ENCODE assay signal across 8 cellular contexts in the genomic region with DNA sequence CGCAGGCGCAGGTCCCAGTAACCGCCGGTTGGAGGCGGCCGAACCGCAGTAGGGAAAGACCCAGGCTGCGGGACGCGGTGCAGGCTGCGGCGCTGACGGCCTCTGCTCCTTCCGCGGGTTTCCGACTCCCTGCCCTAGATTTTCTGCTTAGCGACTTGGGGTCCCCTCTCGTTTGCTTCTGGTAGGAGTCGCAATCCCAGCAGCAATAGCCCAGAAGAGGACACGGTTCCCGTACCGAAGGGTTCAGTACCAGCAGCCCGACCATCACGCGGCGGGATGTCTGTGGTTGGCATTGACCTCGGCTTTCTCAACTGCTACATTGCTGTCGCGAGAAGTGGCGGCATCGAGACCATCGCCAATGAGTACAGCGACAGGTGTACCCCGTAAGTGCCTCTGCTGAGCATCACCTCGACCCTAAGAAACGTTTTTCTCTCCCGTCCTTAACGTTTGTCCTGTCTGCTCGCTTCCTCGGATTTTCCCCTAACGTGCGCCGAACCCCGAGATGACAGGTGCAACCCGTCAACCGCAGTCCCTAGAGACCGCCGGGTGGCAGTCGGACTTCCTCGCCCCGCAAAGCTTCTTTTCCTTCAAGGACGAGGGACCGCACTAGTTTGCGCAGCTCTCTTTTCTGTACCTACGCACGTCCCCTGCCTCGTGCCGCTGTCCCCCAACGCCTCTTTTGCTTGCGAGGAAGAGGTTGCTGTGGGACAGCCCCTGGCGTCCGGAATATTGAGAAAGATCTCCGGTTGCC. TPM values are rescaled to one million over a fixed set of nuclear protein-coding genes. Genes with fewer than 3 reads are reported as not detected.
DNase-seq lines count a peak whose midpoint lies in the region; ATAC-seq and TF ChIP-seq lines count a peak whose summit lies in the region.

TSS of gene HSPA4L (plus strand) at position 48 of the 751 bp plus-strand sequence. CDS start at position 277, 229 bp downstream.

- H3K27ac ChIP-seq in RWPE1 = peak within 1 kb of the TSS; percentile 92
- no peak within 1 kb of the TSS for H3K27ac ChIP-seq in trophoblast cell (ENCODE audit: low read depth, low read length)

- H3K27me3 ChIP-seq in trophoblast cell (ENCODE audit: insufficient read depth, low read length) = peaks cover 2% of the 10 kb centered on the region

- peak within 1 kb of the TSS; percentile 96 for H3K4me3 Mint-ChIP-seq in activated naive CD8-positive, alpha-beta T cell treated with anti-CD3 and anti-CD28 coated beads, Interleukin-2, amount 10 ng/mL, durations not matched to agents 7 days and 5 days

- H2BK120ac ChIP-seq in trophoblast cell (ENCODE audit: insufficient read depth, low read length, poor library complexity) = peak within 1 kb of the TSS; percentile 84

- H2BK5ac ChIP-seq in trophoblast cell (ENCODE audit: low read depth, low read length, poor library complexity) = no peak within 1 kb of the TSS

- H3K27ac Mint-ChIP-seq in activated naive CD8-positive, alpha-beta T cell treated with anti-CD3 and anti-CD28 coated beads, Interleukin-2, amount 10 ng/mL, durations not matched to agents 7 days and 5 days = peak within 1 kb of the TSS; percentile 82

- peak within 1 kb of the TSS; percentile 76 for H3K4me3 ChIP-seq in trophoblast cell (ENCODE audit: low read depth, low read length)

- H3K4me1 ChIP-seq in trophoblast cell (ENCODE audit: control insufficient read depth in 1 of 2, insufficient read depth in 2 of 2, low read length in 2 of 2) = peaks cover 4 to 8% of the 10 kb centered on the region in 2 experiments

- H2AK5ac ChIP-seq in trophoblast cell (ENCODE audit: low read length) = peak within 1 kb of the TSS; percentile 42

- no peaks in the 10 kb centered on the region for H3K9me3 Mint-ChIP-seq in activated naive CD8-positive, alpha-beta T cell treated with anti-CD3 and anti-CD28 coated beads, Interleukin-2, amount 10 ng/mL, durations not matched to agents 7 days and 5 days

- H3K14ac ChIP-seq in trophoblast cell (ENCODE audit: low read length) = peak within 1 kb of the TSS; percentile 81

- CTCF ChIA-PET in RWPE1 (lab: Yijun Ruan, JAX) = interaction anchor here (0.6 to 1.2 kb wide), 6 partner anchors 27 to 720 kb away, joined by 3 to 12 read pairs (median 3); partner anchors contain the start of genes ABHD18 and MFSD8

- peak within 1 kb of the TSS; percentile 41 for H2AFZ ChIP-seq in trophoblast cell (ENCODE audit: insufficient read depth, low read length, poor library complexity)

- peak within 1 kb of the TSS; percentile 96 for H4K8ac ChIP-seq in trophoblast cell (ENCODE audit: low read depth, low read length)

- H3K36me3 ChIP-seq in trophoblast cell (ENCODE audit: control insufficient read depth in 1 of 2, insufficient read depth in 2 of 2, low read length in 2 of 2) = no peaks in the 10 kb centered on the region

- H3K4me2 ChIP-seq in trophoblast cell (ENCODE audit: low read length) = peak within 1 kb of the TSS; percentile 82

- no peak within 1 kb of the TSS for H3K23ac ChIP-seq in trophoblast cell (ENCODE audit: low read length)

- H3K36me3 Mint-ChIP-seq in activated naive CD8-positive, alpha-beta T cell treated with anti-CD3 and anti-CD28 coated beads, Interleukin-2, amount 10 ng/mL, durations not matched to agents 7 days and 5 days = no peaks in the 10 kb centered on the region

- H4K12ac ChIP-seq in trophoblast cell (ENCODE audit: low read depth, low read length) = peak within 1 kb of the TSS; percentile 97

- peak; percentile 65 for TF ChIP-seq CTCF in RWPE1 (conservative IDR thresholded peaks at IDR 0.05; ENCODE audit: low read depth)

- peak; percentile 35 for ATAC-seq in GM21576 (IDR thresholded peaks at IDR 0.05; ENCODE audit: unreplicated experiment)
- ATAC-seq in activated naive CD8-positive, alpha-beta T cell treated with anti-CD3 and anti-CD28 coated beads, Interleukin-2, amount 10 ng/mL, durations not matched to agents 7 days and 5 days (ENCODE audit: low read depth) = peak; percentile 83

- POLR2A ChIA-PET in RWPE1 (lab: Yijun Ruan, JAX; ENCODE audit: low non-redundant PET) = interaction anchor here (0.7 to 0.9 kb wide), 2 partner anchors 17 to 596 kb away, joined by 3 to 4 read pairs; no protein-coding TSS in a partner anchor
- POLR2A ChIA-PET in activated naive CD8-positive, alpha-beta T cell treated with anti-CD3 and anti-CD28 coated beads, Interleukin-2, amount 10 ng/mL, durations not matched to agents 7 days and 5 days (lab: Charles Lee) = interaction anchor here (0.6 to 2.4 kb wide), 4 partner anchors 98 to 1386 kb away, joined by 3 to 10 read pairs (median 3); partner anchors contain the start of gene PLK4

- peak within 1 kb of the TSS; percentile 60 for H3K9ac ChIP-seq in trophoblast cell (ENCODE audit: low read length)

- DNase-seq in G401 (ENCODE audit: low spot score) (peak; percentile 79), HuH-7 (ENCODE audit: low spot score) (peak; percentile 64), RWPE1 (ENCODE audit: low spot score) (peak; percentile 26), cardiac septum (ENCODE audit: low spot score) (peak; percentile 77), trophoblast cell (peak in 1 of 2 donors; percentile 63), NCI-H187 treated with DMSO at 0.1 percent for 48 hours (lab: John Stamatoyannopoulos, UW) (no peak)
- DNase-seq in activated naive CD8-positive, alpha-beta T cell treated with anti-CD3 and anti-CD28 coated beads, Interleukin-2, amount 10 ng/mL, durations not matched to agents 7 days and 5 days = peak; percentile 75

- H3K4me1 Mint-ChIP-seq in activated naive CD8-positive, alpha-beta T cell treated with anti-CD3 and anti-CD28 coated beads, Interleukin-2, amount 10 ng/mL, durations not matched to agents 7 days and 5 days = peaks cover 16% of the 10 kb centered on the region

- peak within 1 kb of the TSS; percentile 73 for H4K91ac ChIP-seq in trophoblast cell (ENCODE audit: low read depth, low read length)

- peaks cover 7% of the 10 kb centered on the region for H3K79me1 ChIP-seq in trophoblast cell (ENCODE audit: low read length)

- peaks cover 73% of the 10 kb centered on the region for H3K27me3 Mint-ChIP-seq in activated naive CD8-positive, alpha-beta T cell treated with anti-CD3 and anti-CD28 coated beads, Interleukin-2, amount 10 ng/mL, durations not matched to agents 7 days and 5 days

- no peaks in the 10 kb centered on the region for H3K9me3 ChIP-seq in trophoblast cell (ENCODE audit: insufficient read depth, low read depth, low read length)

- in situ Hi-C loops in G401 (cut with HindIII; ENCODE audit: low sequenced_read_pairs) = no loop called here

- peaks cover 4% of the 10 kb centered on the region for H3K79me2 ChIP-seq in trophoblast cell (ENCODE audit: control insufficient read depth, insufficient read depth, low read length, poor library complexity)

- H3K18ac ChIP-seq in trophoblast cell (ENCODE audit: low read length) = peak within 1 kb of the TSS; percentile 62

- peak within 1 kb of the TSS; percentile 65 for H2BK12ac ChIP-seq in trophoblast cell (ENCODE audit: low read length)

- intact Hi-C loops in cardiac septum (cut with DNase I) = loop anchor here (2.0 to 5.0 kb wide), 2 partner anchors 100 to 182 kb away; partner anchors contain the start of genes ABHD18, MFSD8 and PLK4

- H3K4ac ChIP-seq in trophoblast cell (ENCODE audit: low read depth, low read length) = peak within 1 kb of the TSS; percentile 70

- WGBS in trophoblast cell (ENCODE audit: extremely low coverage, insufficient coverage, insufficient read length) = no CpG with 5 or more reads among the region's 63 CpGs

RNA-seq across cellular contexts. Expression of gene HSPA4L, which starts in this region (rescaled TPM):
- total RNA-seq in G401 (2014; rRNA removed; shearing (Covaris generic)) = 14.0 and 19.0 TPM in 2 replicates
- total RNA-seq in activated naive CD8-positive, alpha-beta T cell treated with anti-CD3 and anti-CD28 coated beads, Interleukin-2, amount 10 ng/mL, durations not matched to agents 7 days and 5 days = under 1 TPM; 0.06 to 0.28 TPM
- 12.4 TPM for total RNA-seq in cardiac septum
- 6.8 and 7.4 TPM in 2 replicates for polyA plus RNA-seq in trophoblast cell (2013)

Comparison
In these comparisons a context has a peak if more than half of its experiments do, and no peak if none do; other contexts are left out.
1. RNA of gene HSPA4L (total RNA-seq): 14.0 to 19.0 TPM in G401 and 12.4 TPM in cardiac septum (single experiment); 0.06 to 0.28 TPM in activated naive CD8-positive, alpha-beta T cell treated with anti-CD3 and anti-CD28 coated beads, Interleukin-2, amount 10 ng/mL, durations not matched to agents 7 days and 5 days; every median in the first group is over 10 times any median in the second.
2. Peak in DNase-seq and ATAC-seq in activated naive CD8-positive, alpha-beta T cell treated with anti-CD3 and anti-CD28 coated beads, Interleukin-2, amount 10 ng/mL, durations not matched to agents 7 days and 5 days; RNA of the gene not detected or under 1 TPM.